ENCODE assay signal across 12 cellular contexts in genomic region chr3:142152349-142152748, GRCh38. TPM values are rescaled to one million over a fixed set of nuclear protein-coding genes. Genes with fewer than 3 reads are reported as not detected.
DNase-seq lines count a peak whose midpoint lies in the region; ATAC-seq, FAIRE-seq and TF ChIP-seq lines count a peak whose summit lies in the region.
"Had no signal": no experiment of that assay in that cellular context is flagged by ENCODE, and none has a peak within 500 bp of the region (broad histone marks: within the 10 kb centered on the region; RNA-seq: fewer than 3 reads in every experiment).

No MANE protein-coding gene starts in this region.

- no peaks in the 10 kb centered on the region for H3K27me3 ChIP-seq in CD4-positive, alpha-beta T cell (ENCODE audit: control insufficient read depth, insufficient read depth, low read length)
- H3K27me3 ChIP-seq in GM23338 (ENCODE audit: insufficient read depth) (0 out of 2 replicates have a peak, but pooled peaks cover 4% of the 10 kb centered on the region), WERI-Rb-1 (ENCODE audit: insufficient read depth, low read depth, severe bottlenecking) (no peaks in the 10 kb centered on the region)
- H3K27me3 ChIP-seq: upper lobe of right lung had no signal

- peak overlapping the region; percentile 60 for H3K4me3 Mint-ChIP-seq in CD4-positive, alpha-beta T cell
- H3K4me3 Mint-ChIP-seq in GM23338: no peak overlapping the region

- H3K4me2 ChIP-seq in GM23338: no peak overlapping the region

- H3K36me3 ChIP-seq in GM23338 (ENCODE audit: insufficient read depth) (no peaks in the 10 kb centered on the region), WERI-Rb-1 (no peaks in the 10 kb centered on the region)
- H3K36me3 ChIP-seq: upper lobe of right lung had no signal

- CTCF ChIA-PET in CD4-positive, alpha-beta T cell (lab: Charles Lee): no interaction called here

- peak; percentile 17 for TF ChIP-seq CTCF in CD4-positive, alpha-beta T cell (IDR thresholded peaks at IDR 0.05)
- TF ChIP-seq CTCF in GM23338 (conservative IDR thresholded peaks at IDR 0.05; ENCODE audit: low read depth in 2 of 2): peak; percentile 54 to 63
- peak; percentile 49 for TF ChIP-seq CTCF in WERI-Rb-1 (IDR thresholded peaks at IDR 0.05; ENCODE audit: low read depth, low read length)

- no peaks in the 10 kb centered on the region; the same call in 1 of the 2 replicates for H3K79me2 ChIP-seq in GM23338 (replicated peaks; ENCODE audit: insufficient read depth)

- H3K4me1 ChIP-seq in GM23338 (ENCODE audit: insufficient read depth): peaks cover 5% of the 10 kb centered on the region; the same call in 1 of the 2 replicates

- H4K20me1 ChIP-seq in GM23338 (replicated peaks; ENCODE audit: insufficient read depth): no peaks in the 10 kb centered on the region

- FAIRE-seq in urothelium cell line (lab: Jason Lieb, UNC): no peak

- no peaks in the 10 kb centered on the region for H3K9me2 ChIP-seq in GM23338 (ENCODE audit: insufficient read depth)

- H3F3A ChIP-seq in GM23338 (replicated peaks; ENCODE audit: low read depth): no peaks in the 10 kb centered on the region

- POLR2A ChIA-PET in CD4-positive, alpha-beta T cell (lab: Charles Lee): no interaction called here

- H3K27ac Mint-ChIP-seq in CD4-positive, alpha-beta T cell: no peak overlapping the region
- H3K27ac Mint-ChIP-seq in GM23338: no peak overlapping the region

- H3K9me3 Mint-ChIP-seq in CD4-positive, alpha-beta T cell: no peaks in the 10 kb centered on the region
- no peaks in the 10 kb centered on the region for H3K9me3 Mint-ChIP-seq in GM23338

- no peaks in the 10 kb centered on the region for H3K36me3 Mint-ChIP-seq in CD4-positive, alpha-beta T cell (ENCODE audit: low read depth)
- no peaks in the 10 kb centered on the region for H3K36me3 Mint-ChIP-seq in GM23338 (ENCODE audit: low read depth)

- no peaks in the 10 kb centered on the region for H3K9me3 ChIP-seq in CD4-positive, alpha-beta T cell (ENCODE audit: control insufficient read depth, low read length)
- H3K9me3 ChIP-seq in WERI-Rb-1 (ENCODE audit: severe bottlenecking): no peaks in the 10 kb centered on the region
- H3K9me3 ChIP-seq: upper lobe of right lung had no signal

- intact Hi-C loops in CD4-positive, alpha-beta T cell (cut with DNase I, micrococcal nuclease): loop anchor here in 1 of 2 experiments (10.0 kb wide), 1 partner anchor 432 kb away; no protein-coding TSS in a partner anchor

- DNase-seq in CD4-positive, alpha-beta T cell: no peak
- DNase-seq in GM23338 (ENCODE audit: low spot score) (peak; percentile 61), WERI-Rb-1 (no peak), iPS-NIHi11 (ENCODE audit: low spot score) (peak; percentile 43), urothelium cell line (ENCODE audit: low spot score) (no peak), AG08396 (ENCODE audit: low spot score) (no peak)
- DNase-seq: activated CD8-positive, alpha-beta memory T cell treated with anti-CD3 and anti-CD28 coated beads, Interleukin-2, amount 50 U/mL, for 4 hours; GOT3; KG1; upper lobe of right lung had no signal

- H3K27me3 Mint-ChIP-seq in CD4-positive, alpha-beta T cell: no peaks in the 10 kb centered on the region
- peaks cover 4% of the 10 kb centered on the region for H3K27me3 Mint-ChIP-seq in GM23338 (ENCODE audit: insufficient read depth, low read depth, poor library complexity)

- H2AFZ ChIP-seq in GM23338: no peak overlapping the region

- no peak overlapping the region for H3K4me3 ChIP-seq in GM23338
- no peak overlapping the region for H3K4me3 ChIP-seq in WERI-Rb-1 (ENCODE audit: low read depth, low read length)
- H3K4me3 ChIP-seq: skin epidermis, upper lobe of right lung had no signal

- H3K27ac ChIP-seq in CD4-positive, alpha-beta T cell (ENCODE audit: low read depth, low read length): no peak overlapping the region
- H3K27ac ChIP-seq in GM23338 (ENCODE audit: low read depth) (no peak overlapping the region), WERI-Rb-1 (no peak overlapping the region)
- H3K27ac ChIP-seq: skin epidermis, upper lobe of right lung had no signal

- H3K4me1 Mint-ChIP-seq in CD4-positive, alpha-beta T cell (ENCODE audit: low read depth): peaks cover 15% of the 10 kb centered on the region
- peaks cover 5% of the 10 kb centered on the region for H3K4me1 Mint-ChIP-seq in GM23338

- ATAC-seq in CD4-positive, alpha-beta T cell (ENCODE audit: poor library complexity): no peak
- ATAC-seq in GM23338 (no peak), HG03025 (IDR thresholded peaks at IDR 0.05; ENCODE audit: low FRiP score, unreplicated experiment) (no peak)
- ATAC-seq: upper lobe of right lung had no signal

TF ChIP-seq in GM23338, 12 proteins besides CTCF, POLR2A, EP300 and RAD21:
- TF ChIP-seq JUNB (IDR thresholded peaks at IDR 0.05; ENCODE audit: unreplicated experiment): no peak

RNA-seq across cellular contexts. Expression of gene TFDP2, which starts 3.0 kb away (rescaled TPM):
- 10 to 100 TPM; 33.1 to 34.2 TPM for total RNA-seq in CD4-positive, alpha-beta T cell
- total RNA-seq in GM23338 (2014; rRNA removed; shearing (Covaris generic)): 105 and 150 TPM in 2 replicates
- polyA plus RNA-seq in GM23338 (2016; fragmentation: Nextera tagmentation; extraction: Ambion mirVana): 410 and 456 TPM in 2 replicates

Comparison
In these comparisons a context has a peak if more than half of its experiments do, and no peak if none do; other contexts are left out.
1. DNase-seq: peak in GM23338 (single experiment) and iPS-NIHi11 (single experiment); none in CD4-positive, alpha-beta T cell (0 of 10), WERI-Rb-1 (single experiment), urothelium cell line (single experiment) and AG08396 (single experiment).
2. Peak in every context shown above with its lines, with median percentiles within 50 percentile points of each other: CTCF ChIP-seq.